In the genomic region with DNA sequence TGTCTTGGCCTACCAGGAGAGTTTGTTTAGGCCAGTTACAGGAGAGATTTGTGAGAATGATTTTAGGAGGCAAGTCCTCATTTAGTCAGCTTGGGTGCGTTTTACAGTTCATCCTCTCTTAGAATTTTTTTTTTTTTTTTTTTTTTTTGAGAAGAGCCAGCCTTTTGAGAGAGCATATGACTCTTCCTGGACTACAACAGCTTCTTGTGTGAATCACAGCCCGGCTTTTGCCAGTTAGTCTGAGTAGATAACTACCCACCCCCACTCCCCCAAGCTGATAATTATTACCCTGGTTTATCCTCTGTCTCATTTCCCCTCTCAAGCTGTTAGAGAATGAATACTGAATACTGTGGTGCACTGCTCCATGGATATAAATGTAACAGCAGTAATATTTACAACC, we compare ENCODE assay signal across 8 cellular contexts.
DNase-seq lines count a peak whose midpoint lies in the region; ATAC-seq and TF ChIP-seq lines count a peak whose summit lies in the region.

No MANE protein-coding gene starts in this region.

- H3K4me3 ChIP-seq in RWPE2 (ENCODE audit: severe bottlenecking) (no peak overlapping the region), muscle layer of duodenum (ENCODE audit: low read depth in 1 of 2, low read length in 2 of 2) (peak overlapping the region; percentile 31 to 34), MM.1S (ENCODE audit: low read length) (no peak overlapping the region)

- H3K9me3 Mint-ChIP-seq in dendritic cell treated with granulocyte-macrophage colony-stimulating factor and Interleukin-4, amounts not matched to agents 40 ng/mL and 50 ng/mL, for 4 days = no peaks in the 10 kb centered on the region

- H3K4me2 ChIP-seq in MM.1S (ENCODE audit: low read depth, low read length) = no peak overlapping the region

- peak overlapping the region; percentile 58 for H3K4me3 Mint-ChIP-seq in dendritic cell treated with granulocyte-macrophage colony-stimulating factor and Interleukin-4, amounts not matched to agents 40 ng/mL and 50 ng/mL, for 4 days

- H3F3A ChIP-seq in MM.1S (ENCODE audit: insufficient read depth, low read length) = peaks cover 11% of the 10 kb centered on the region

- H3K9me2 ChIP-seq in MM.1S (replicated peaks; ENCODE audit: insufficient read depth, low read length) = no peaks in the 10 kb centered on the region

- H3K27ac Mint-ChIP-seq in dendritic cell treated with granulocyte-macrophage colony-stimulating factor and Interleukin-4, amounts not matched to agents 40 ng/mL and 50 ng/mL, for 4 days = peak overlapping the region; percentile 87

- H3K9me3 ChIP-seq in RWPE2 (ENCODE audit: severe bottlenecking) (no peaks in the 10 kb centered on the region), muscle layer of duodenum (ENCODE audit: control insufficient read depth in 1 of 2, low read length in 2 of 2) (no peaks in the 10 kb centered on the region), MM.1S (replicated peaks; ENCODE audit: insufficient read depth, low read length) (no peaks in the 10 kb centered on the region)

- DNase-seq in activated CD4-positive, CD25-positive, alpha-beta regulatory T cell treated with anti-CD3 and anti-CD28 coated beads, Interleukin-2, amount 50 U/mL, for 72 hours = no peak
- DNase-seq in RWPE2 (ENCODE audit: low spot score) = no peak
- DNase-seq in MM.1S = no peak
- no peak for DNase-seq in SIG-M5 (lab: John Stamatoyannopoulos, UW)
- DNase-seq in DMS79 (lab: John Stamatoyannopoulos, UW) = no peak

- H3K27ac ChIP-seq in RWPE2 (ENCODE audit: poor library complexity, severe bottlenecking) = peak overlapping the region; percentile 91
- H3K27ac ChIP-seq in muscle layer of duodenum (ENCODE audit: low read length) = peak overlapping the region; percentile 100
- no peak overlapping the region for H3K27ac ChIP-seq in MM.1S (ENCODE audit: low read length)

- H4K20me1 ChIP-seq in MM.1S (ENCODE audit: insufficient read depth, low read length) = no peaks in the 10 kb centered on the region

- H3K79me2 ChIP-seq in MM.1S (ENCODE audit: low read length) = peaks cover 97% of the 10 kb centered on the region

- no peak overlapping the region for H3K9ac ChIP-seq in MM.1S (ENCODE audit: low read length)

- H3K27me3 Mint-ChIP-seq in dendritic cell treated with granulocyte-macrophage colony-stimulating factor and Interleukin-4, amounts not matched to agents 40 ng/mL and 50 ng/mL, for 4 days = no peaks in the 10 kb centered on the region

- H3K36me3 ChIP-seq in RWPE2 (ENCODE audit: low read depth) (peaks cover 71% of the 10 kb centered on the region), muscle layer of duodenum (ENCODE audit: control insufficient read depth in 1 of 2, insufficient read depth in 2 of 2, low read length in 2 of 2) (peaks cover 0 to 21% of the 10 kb centered on the region in 2 donors), MM.1S (replicated peaks; ENCODE audit: insufficient read depth, low read length) (no peaks in the 10 kb centered on the region; the same call in 1 of the 2 replicates)

- peaks cover 67% of the 10 kb centered on the region for H3K36me3 Mint-ChIP-seq in dendritic cell treated with granulocyte-macrophage colony-stimulating factor and Interleukin-4, amounts not matched to agents 40 ng/mL and 50 ng/mL, for 4 days (ENCODE audit: low read depth)

- ATAC-seq in activated CD4-positive, CD25-positive, alpha-beta regulatory T cell treated with anti-CD3 and anti-CD28 coated beads, Interleukin-2, amount 50 U/mL, for 24 hours = peak; percentile 10 to 11
- ATAC-seq in RWPE2 (ENCODE audit: low read depth) = peak; percentile 20; the same call in 1 of the 3 replicates

- H3K4me1 ChIP-seq in RWPE2 (ENCODE audit: insufficient read depth, poor library complexity, severe bottlenecking) (peaks cover 55% of the 10 kb centered on the region), muscle layer of duodenum (ENCODE audit: control insufficient read depth in 1 of 2, insufficient read depth in 2 of 2, low read length in 2 of 2) (peaks cover 33 to 38% of the 10 kb centered on the region in 2 donors), MM.1S (ENCODE audit: low read length) (peaks cover 33% of the 10 kb centered on the region)

- intact Hi-C loops in dendritic cell treated with granulocyte-macrophage colony-stimulating factor and Interleukin-4, amounts not matched to agents 40 ng/mL and 50 ng/mL, for 4 days (cut with micrococcal nuclease) = no loop called here

- TF ChIP-seq CTCF in RWPE2 (IDR thresholded peaks at IDR 0.05; ENCODE audit: poor library complexity, severe bottlenecking) (no peak), MM.1S (IDR thresholded peaks at IDR 0.05; ENCODE audit: low read length) (no peak)

- no peaks in the 10 kb centered on the region for H3K27me3 ChIP-seq in RWPE2 (ENCODE audit: insufficient read depth, poor library complexity, severe bottlenecking)
- no peaks in the 10 kb centered on the region for H3K27me3 ChIP-seq in muscle layer of duodenum (ENCODE audit: low read depth, low read length)
- H3K27me3 ChIP-seq in MM.1S (replicated peaks; ENCODE audit: insufficient read depth, low read length) = no peaks in the 10 kb centered on the region

- H2AFZ ChIP-seq in MM.1S (ENCODE audit: low read length) = no peak overlapping the region

- peaks cover 76% of the 10 kb centered on the region for H3K4me1 Mint-ChIP-seq in dendritic cell treated with granulocyte-macrophage colony-stimulating factor and Interleukin-4, amounts not matched to agents 40 ng/mL and 50 ng/mL, for 4 days (ENCODE audit: low read depth)

Comparison
In these comparisons a context has a peak if more than half of its experiments do, and no peak if none do; other contexts are left out.
1. H3K4me3 ChIP-seq: peak in muscle layer of duodenum (2 of 2); none in RWPE2 (single experiment) and MM.1S (single experiment).